16 cellular contexts compared by ENCODE assay signal in the genomic region with DNA sequence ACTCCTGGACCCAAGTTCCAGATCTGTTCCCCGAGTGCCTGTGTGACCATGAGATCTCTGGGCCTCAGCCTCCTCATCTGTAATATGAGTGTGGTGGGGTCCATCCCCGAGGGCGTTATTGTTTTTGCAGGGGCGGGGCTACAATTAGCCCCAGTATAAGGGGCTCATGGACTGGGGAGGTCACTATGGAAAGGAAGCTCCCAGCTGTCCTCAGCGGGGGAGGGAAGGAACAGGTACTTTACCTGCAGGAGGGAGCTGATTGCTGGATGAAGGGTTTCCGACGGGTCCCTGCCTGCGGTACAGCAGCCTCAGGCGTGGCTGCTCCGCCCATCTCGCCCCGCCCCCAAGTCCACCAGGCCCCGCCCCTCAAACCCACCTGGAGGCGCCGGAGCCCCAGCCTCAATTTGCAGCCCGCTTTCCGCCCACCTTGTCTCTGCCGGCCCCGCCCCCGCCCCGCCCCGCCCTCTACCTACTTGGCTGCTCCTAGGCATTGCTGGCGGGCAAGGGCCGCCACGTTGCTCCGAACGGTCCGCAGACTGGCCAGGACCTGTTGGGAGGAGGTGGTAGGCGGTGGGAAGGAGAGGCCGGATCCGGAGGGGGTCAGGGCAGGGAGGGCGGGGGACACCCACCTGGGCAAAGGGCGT. TPM values are rescaled to one million over a fixed set of nuclear protein-coding genes. Genes with fewer than 3 reads are reported as not detected.
A peak's percentile ranks its signal among the peaks of the same experiment; 100 is the strongest.
DNase-seq lines count a peak whose midpoint lies in the region; ATAC-seq, FAIRE-seq and TF ChIP-seq lines count a peak whose summit lies in the region.
"Had no signal": no experiment of that assay in that cellular context is flagged by ENCODE, and none has a peak within 500 bp of the region (broad histone marks: within the 10 kb centered on the region; RNA-seq: fewer than 3 reads in every experiment).

No MANE protein-coding gene starts in this region.

- H3K4me3 ChIP-seq in A549, result no peak overlapping the region
- H3K4me3 ChIP-seq in iPS-18a (ENCODE audit: low read length), result peak overlapping the region; percentile 43
- H3K4me3 ChIP-seq in upper lobe of right lung, result no peak overlapping the region

- TF ChIP-seq POLR2A in A549 (IDR thresholded peaks at IDR 0.05; ENCODE audit: low read length), result no peak

- peaks cover 5% of the 10 kb centered on the region; the same call in 2 of the 3 replicates for H3K4me1 ChIP-seq in A549
- H3K4me1 ChIP-seq in iPS-18a (ENCODE audit: control insufficient read depth, low read depth, low read length), result peaks cover 3% of the 10 kb centered on the region
- peaks cover 10% of the 10 kb centered on the region for H3K4me1 ChIP-seq in upper lobe of right lung

- no peak for TF ChIP-seq CTCF in A549 (IDR thresholded peaks at IDR 0.05)
- TF ChIP-seq CTCF in Calu3 (IDR thresholded peaks at IDR 0.05; ENCODE audit: unreplicated experiment), result no peak
- no peak for TF ChIP-seq CTCF in upper lobe of right lung (IDR thresholded peaks at IDR 0.05)

- H3K27me3 ChIP-seq in iPS-18a (ENCODE audit: control insufficient read depth, insufficient read depth, low read length) (peaks cover 12% of the 10 kb centered on the region), upper lobe of right lung (peaks cover 11% of the 10 kb centered on the region)

- no TSS peak for BruUV-seq in Calu3 (replicated peaks; lab: Mats Ljungman, UMichigan)

- FAIRE-seq in A549 (lab: Jason Lieb, UNC), result no peak

- no peak overlapping the region for H3K9ac ChIP-seq in iPS-18a (ENCODE audit: low read length)

- H3K4me2 ChIP-seq in A549, result peak overlapping the region; percentile 48; the same call in 2 of the 3 replicates

- H3K36me3 ChIP-seq in iPS-18a (ENCODE audit: control insufficient read depth, low read depth, low read length) (no peaks in the 10 kb centered on the region), upper lobe of right lung (no peaks in the 10 kb centered on the region)
- H3K36me3 ChIP-seq: BE2C had no signal

- TF ChIP-seq EP300 in A549 (IDR thresholded peaks at IDR 0.05), result no peak

- 37% methylated on average over 16 of the region's 33 CpGs for WGBS in A549 (ENCODE audit: missing lambda C conversion rate)

- ATAC-seq in A549 (no peak), HG02981 (IDR thresholded peaks at IDR 0.05; ENCODE audit: unreplicated experiment) (no peak), upper lobe of right lung (no peak), GM21381 (IDR thresholded peaks at IDR 0.05; ENCODE audit: unreplicated experiment) (no peak)
- ATAC-seq: Panc1, right cardiac atrium had no signal

- peaks cover 8% of the 10 kb centered on the region for H3K4me1 Mint-ChIP-seq in Calu3 (ENCODE audit: low read depth, unreplicated experiment)

- H3K27ac Mint-ChIP-seq in Calu3 (ENCODE audit: unreplicated experiment), result no peak overlapping the region
- H3K27ac Mint-ChIP-seq: mesothelial cell of epicardium had no signal

- intact Hi-C loops in Calu3 (cut with micrococcal nuclease; ENCODE audit: unreplicated experiment) (no loop called here), upper lobe of right lung (cut with DNase I) (no loop called here)

- H3K9me3 Mint-ChIP-seq in Calu3 (ENCODE audit: low read depth, unreplicated experiment), result no peaks in the 10 kb centered on the region
- H3K9me3 Mint-ChIP-seq: mesothelial cell of epicardium had no signal

- H3K4me3 Mint-ChIP-seq in Calu3 (ENCODE audit: low read depth, unreplicated experiment), result peak overlapping the region; percentile 37
- H3K4me3 Mint-ChIP-seq: mesothelial cell of epicardium had no signal

- CTCF ChIA-PET in A549 (lab: Yijun Ruan, JAX) (interaction anchor here (0.8 to 2.5 kb wide), 10 partner anchors 10 to 108 kb away, joined by 3 to 11 read pairs (median 4); partner anchors contain the start of gene LSM4), Calu3 (lab: Charles Lee) (interaction anchor here (0.6 kb wide), 1 partner anchor 19 kb away, joined by 6 read pairs; no protein-coding TSS in a partner anchor)

- H3K27me3 Mint-ChIP-seq in Calu3 (ENCODE audit: unreplicated experiment), result peaks cover 42% of the 10 kb centered on the region

- H3K9me3 ChIP-seq in A549, result no peaks in the 10 kb centered on the region
- no peaks in the 10 kb centered on the region for H3K9me3 ChIP-seq in iPS-18a (ENCODE audit: control insufficient read depth, low read depth, low read length)
- no peaks in the 10 kb centered on the region for H3K9me3 ChIP-seq in upper lobe of right lung
- H3K9me3 ChIP-seq: BE2C had no signal

- DNase-seq in A549 (ENCODE audit: low read depth in 1 of 2, low spot score in 1 of 2) (no peak), Calu3 (peak; percentile 17), NCI-H146 (lab: John Stamatoyannopoulos, UW) (peak; percentile 85), upper lobe of right lung (no peak)
- DNase-seq: activated effector memory CD4-positive, alpha-beta T cell treated with Interleukin-2 at 50 U/mL for 16 hours; BE2C; DMS153; NCI-H446; substantia nigra had no signal

- TF ChIP-seq RAD21 in A549 (conservative IDR thresholded peaks at IDR 0.05 in 1 of 2, IDR thresholded peaks at IDR 0.05 in 1 of 2), result no peak

- POLR2A ChIA-PET in A549 (lab: Yijun Ruan, JAX), result interaction anchor here (1.4 kb wide), 1 partner anchor 61 kb away, joined by 6 read pairs; the partner anchor contains the start of gene JUND

- H3K27ac ChIP-seq in A549 (peak overlapping the region in 1 of 2 experiments; percentile 34; a peak in 1 of 6 replicates), iPS-18a (ENCODE audit: low read length) (no peak overlapping the region), upper lobe of right lung (no peak overlapping the region)

- H3K36me3 Mint-ChIP-seq in Calu3 (ENCODE audit: insufficient read depth, unreplicated experiment), result peaks cover 15% of the 10 kb centered on the region
- H3K36me3 Mint-ChIP-seq: mesothelial cell of epicardium had no signal

TF ChIP-seq in A549, 52 proteins besides CTCF, POLR2A, EP300 and RAD21 (continues in another document):
- TF ChIP-seq REST (IDR thresholded peaks at IDR 0.05) (no peak), JUN (IDR thresholded peaks at IDR 0.05) (no peak)

RNA-seq across cellular contexts. Expression of gene PDE4C, which starts 5.5 kb away (rescaled TPM):
- 0.25 and 0.54 TPM in 2 replicates for polyA plus RNA-seq in A549 (2011; rRNA removed)
- polyA plus RNA-seq in A549 (2012; cell fraction: cytosol; rRNA removed), result 0.33 and 0.53 TPM in 2 replicates
- polyA plus RNA-seq in A549 (2012; cell fraction: nucleus; rRNA removed), result 2.6 and 3.3 TPM in 2 replicates
- polyA plus RNA-seq in A549 (2017; fragmentation: RNase III; extraction: RNeasy Plus Mini Kit Qiagen cat#74134 plus additional on column Dnase treatment), result 0.34 to 0.65 TPM (median 0.55 TPM) in 3 replicates
- 0.21 TPM in 1 of 2 replicates, not detected in the other for polyA minus RNA-seq in A549 (2011; rRNA and poly(A)+ RNA removed)
- 0.90 and 2.4 TPM in 2 replicates for total RNA-seq in Calu3 (2022)
- total RNA-seq in upper lobe of right lung, result 7.6 TPM
- total RNA-seq: activated CD8-positive, alpha-beta memory T cell treated with anti-CD3 and anti-CD28 coated beads for 36 hours had no signal

RNA-seq across cellular contexts. Expression of gene RAB3A, which starts 16.9 kb away (rescaled TPM):
- 0.39 and 1.0 TPM in 2 replicates for polyA plus RNA-seq in A549 (2011; rRNA removed)
- polyA plus RNA-seq in A549 (2012; cell fraction: cytosol; rRNA removed), result 1.8 and 2.2 TPM in 2 replicates
- polyA plus RNA-seq in A549 (2012; cell fraction: nucleus; rRNA removed), result 1.5 and 2.9 TPM in 2 replicates
- polyA plus RNA-seq in A549 (2017; fragmentation: RNase III; extraction: RNeasy Plus Mini Kit Qiagen cat#74134 plus additional on column Dnase treatment), result 1.0 to 1.6 TPM (median 1.4 TPM) in 3 replicates
- polyA minus RNA-seq in A549 (2011; rRNA and poly(A)+ RNA removed), result 4.0 and 4.3 TPM in 2 replicates
- total RNA-seq in Calu3 (2022), result 1.9 TPM in 2 replicates
- 1.9 TPM for total RNA-seq in upper lobe of right lung

RNA-seq across cellular contexts. Expression of gene MPV17L2, which starts 27.7 kb away (rescaled TPM):
- polyA plus RNA-seq in A549 (2011; rRNA removed), result 8.3 and 11.4 TPM in 2 replicates
- 21.3 and 27.1 TPM in 2 replicates for polyA plus RNA-seq in A549 (2012; cell fraction: cytosol; rRNA removed)
- 11.6 and 15.3 TPM in 2 replicates for polyA plus RNA-seq in A549 (2012; cell fraction: nucleus; rRNA removed)
- 12.2 to 13.9 TPM (median 12.3 TPM) in 3 replicates for polyA plus RNA-seq in A549 (2017; fragmentation: RNase III; extraction: RNeasy Plus Mini Kit Qiagen cat#74134 plus additional on column Dnase treatment)
- 11.7 and 13.5 TPM in 2 replicates for polyA minus RNA-seq in A549 (2011; rRNA and poly(A)+ RNA removed)
- 10.9 and 11.5 TPM in 2 replicates for total RNA-seq in Calu3 (2022)
- total RNA-seq in upper lobe of right lung, result 8.2 TPM

RNA-seq across cellular contexts. Expression of gene IFI30, which starts 47.1 kb away (rescaled TPM):
- polyA plus RNA-seq in A549 (2011; rRNA removed), result 11.2 and 12.3 TPM in 2 replicates
- polyA plus RNA-seq in A549 (2012; cell fraction: cytosol; rRNA removed), result 18.6 and 19.4 TPM in 2 replicates
- 25.4 and 27.4 TPM in 2 replicates for polyA plus RNA-seq in A549 (2012; cell fraction: nucleus; rRNA removed)
- polyA plus RNA-seq in A549 (2017; fragmentation: RNase III; extraction: RNeasy Plus Mini Kit Qiagen cat#74134 plus additional on column Dnase treatment), result 13.5 to 19.8 TPM (median 16.8 TPM) in 3 replicates
- 11.9 and 12.8 TPM in 2 replicates for polyA minus RNA-seq in A549 (2011; rRNA and poly(A)+ RNA removed)
- 22.4 and 41.8 TPM in 2 replicates for total RNA-seq in Calu3 (2022)
- 554 TPM for total RNA-seq in upper lobe of right lung

RNA-seq across cellular contexts. Expression of gene IQCN, which starts 53.5 kb away (rescaled TPM):
- polyA plus RNA-seq in A549 (2011; rRNA removed) (0.34 and 0.63 TPM in 2 replicates), A549 (2017; fragmentation: RNase III; extraction: RNeasy Plus Mini Kit Qiagen cat#74134 plus additional on column Dnase treatment) (0.49 to 0.64 TPM (median 0.50 TPM) in 3 replicates)
- polyA plus RNA-seq in A549 (2012; cell fraction: cytosol; rRNA removed), result 0.17 and 0.21 TPM in 2 replicates
- 2.2 and 2.4 TPM in 2 replicates for polyA plus RNA-seq in A549 (2012; cell fraction: nucleus; rRNA removed)
- polyA minus RNA-seq in A549 (2011; rRNA and poly(A)+ RNA removed), result 1.5 and 2.2 TPM in 2 replicates
- total RNA-seq in Calu3 (2022) (1.5 and 1.6 TPM in 2 replicates), upper lobe of right lung (4.9 TPM)

Comparison
In these comparisons a context has a peak if more than half of its experiments do, and no peak if none do; other contexts are left out.
1. DNase-seq: peak in Calu3 (single experiment) and NCI-H146 (single experiment); none in A549 (0 of 2) and upper lobe of right lung (single experiment).